In the genomic region with DNA sequence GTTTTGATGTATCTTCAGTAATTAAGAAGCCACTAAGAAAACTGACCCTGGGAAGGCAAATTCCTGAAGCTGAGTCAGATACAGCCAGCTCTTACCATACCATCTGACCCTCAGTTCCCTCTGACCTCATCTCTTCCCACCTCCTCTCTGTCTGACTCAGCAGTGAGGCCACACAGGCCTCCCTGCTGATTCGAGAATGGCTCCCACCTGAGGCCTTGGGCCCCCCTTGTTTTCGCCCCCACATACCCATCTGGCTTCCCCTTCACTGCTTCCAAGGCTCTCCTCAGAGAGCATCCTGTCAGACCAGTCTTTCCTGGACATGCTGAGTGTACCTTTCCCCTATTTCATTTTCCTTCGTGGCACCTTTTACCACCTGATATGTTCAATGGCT, we compare ENCODE assay signal across 8 cellular contexts.
DNase-seq lines count a peak whose midpoint lies in the region; ATAC-seq, FAIRE-seq and TF ChIP-seq lines count a peak whose summit lies in the region.

No MANE protein-coding gene starts in this region.

- H3K4me2 ChIP-seq in mammary epithelial cell (ENCODE audit: insufficient read depth, low read depth, low read length) (peak overlapping the region; percentile 77), mesenchymal stem cell (ENCODE audit: low read length, poor library complexity, severe bottlenecking) (peak overlapping the region; percentile 74)

- CTCF ChIA-PET in mammary epithelial cell (lab: Charles Lee; ENCODE audit: low non-redundant PET) = no interaction called here

- H2BK15ac ChIP-seq in mesenchymal stem cell (ENCODE audit: low read depth, poor library complexity, severe bottlenecking) = no peak overlapping the region

- peak overlapping the region; percentile 97 for H2AK5ac ChIP-seq in mesenchymal stem cell (ENCODE audit: low read length, severe bottlenecking)

- peaks cover 16% of the 10 kb centered on the region; the same call in 1 of the 2 replicates for H3K9me3 ChIP-seq in HUES64 (ENCODE audit: insufficient read depth, low read depth, low read length)
- H3K9me3 ChIP-seq in mammary epithelial cell (replicated peaks; ENCODE audit: insufficient read depth, low read length) = no peaks in the 10 kb centered on the region
- H3K9me3 ChIP-seq in mesenchymal stem cell (ENCODE audit: control insufficient read depth, low read length) = peaks cover 9% of the 10 kb centered on the region

- peak; percentile 77 for ATAC-seq in GM21737 (IDR thresholded peaks at IDR 0.05; ENCODE audit: unreplicated experiment)

- intact Hi-C loops in mammary epithelial cell (cut with micrococcal nuclease) = loop anchor here (1.0 to 10.0 kb wide), 3 partner anchors 71 to 128 kb away; partner anchors contain the start of gene CYP1B1

- H3K14ac ChIP-seq in mesenchymal stem cell (ENCODE audit: low read length in 2 of 2) = no peak overlapping the region

- DNase-seq in GM12892 (ENCODE audit: insufficient read length) (peak; percentile 29), mammary epithelial cell (peak; percentile 98), mesenchymal stem cell (peak; percentile 98), NCI-H1930 (lab: John Stamatoyannopoulos, UW) (no peak), NCI-H446 treated with DMSO at 0.1 percent for 48 hours (lab: John Stamatoyannopoulos, UW) (no peak)
- DNase-seq in stimulated activated naive CD4-positive, alpha-beta T cell treated with Interleukin-2 at 50 U/mL for 16 hours (lab: John Stamatoyannopoulos, UW) = no peak

- TF ChIP-seq POLR2A in GM12892 (IDR thresholded peaks at IDR 0.05; ENCODE audit: low read depth, low read length) = no peak

- H3K4ac ChIP-seq in mesenchymal stem cell (ENCODE audit: low read depth in 1 of 2, low read length in 2 of 2) = peak overlapping the region; percentile 73 to 92

- peak overlapping the region; percentile 100 for H2BK5ac ChIP-seq in mesenchymal stem cell (ENCODE audit: low read depth, low read length, poor library complexity, severe bottlenecking)

- H3K79me1 ChIP-seq in mesenchymal stem cell (replicated peaks; ENCODE audit: low read length, poor library complexity, severe bottlenecking) = peaks cover 2% of the 10 kb centered on the region

- no peaks in the 10 kb centered on the region for H3K79me2 ChIP-seq in mammary epithelial cell (ENCODE audit: insufficient read depth, low read length)

- H4K91ac ChIP-seq in mesenchymal stem cell (ENCODE audit: low read length) = peak overlapping the region; percentile 98

- in situ Hi-C loops in mammary epithelial cell (cut with MboI; ENCODE audit: low sequenced_read_pairs in 2 of 2) = no loop called here

- H3K27ac ChIP-seq in HUES64 (ENCODE audit: low read depth, low read length) (peak overlapping the region; percentile 78), mammary epithelial cell (ENCODE audit: insufficient read depth, low read depth, low read length) (peak overlapping the region; percentile 98), mesenchymal stem cell (ENCODE audit: low read length, poor library complexity, severe bottlenecking) (peak overlapping the region; percentile 100)

- peak overlapping the region; percentile 96 for H2BK120ac ChIP-seq in mesenchymal stem cell (ENCODE audit: low read depth, low read length)

- H4K20me1 ChIP-seq in mammary epithelial cell (ENCODE audit: insufficient read depth, low read length) = no peaks in the 10 kb centered on the region

- dilution Hi-C loops in mammary epithelial cell (cut with HindIII; ENCODE audit: low sequenced_read_pairs) = no loop called here

- H3K4me3 ChIP-seq in HUES64 (ENCODE audit: low read length) = no peak overlapping the region
- H3K4me3 ChIP-seq in mammary epithelial cell (replicated peaks in 1 of 3; ENCODE audit: insufficient read depth in 1 of 3, low read depth in 2 of 3, low read length in 3 of 3) = no peak overlapping the region
- peak overlapping the region in 1 of 2 experiments; percentile 64 for H3K4me3 ChIP-seq in mesenchymal stem cell (ENCODE audit: insufficient read depth in 1 of 2, low read depth in 1 of 2, low read length in 2 of 2)

- WGBS in HUES64 = 43% methylated on average over 3 of the region's 3 CpGs
- WGBS in mammary epithelial cell (ENCODE audit: low coverage, missing lambda C conversion rate) = 3% methylated on average over 3 of the region's 3 CpGs
- 16% methylated on average over 3 of the region's 3 CpGs for WGBS in mesenchymal stem cell

- TF ChIP-seq CTCF in mammary epithelial cell (conservative IDR thresholded peaks at IDR 0.05 in 1 of 2, IDR thresholded peaks at IDR 0.05 in 1 of 2; ENCODE audit: extremely low read depth in 1 of 2, insufficient read depth in 1 of 2, low read depth in 1 of 2, low read length in 2 of 2) = no peak

- peak overlapping the region; percentile 96 to 99 for H2BK12ac ChIP-seq in mesenchymal stem cell (ENCODE audit: low read length in 2 of 2)

- H3K36me3 ChIP-seq in HUES64 (ENCODE audit: insufficient read depth, low read length) = no peaks in the 10 kb centered on the region
- no peaks in the 10 kb centered on the region for H3K36me3 ChIP-seq in mammary epithelial cell (ENCODE audit: insufficient read depth, low read length)
- H3K36me3 ChIP-seq in mesenchymal stem cell (ENCODE audit: control insufficient read depth in 1 of 2, insufficient read depth in 2 of 2, low read depth in 1 of 2, low read length in 2 of 2) = peaks cover 0 to 3% of the 10 kb centered on the region in 2 experiments

- no TSS peak for BruUV-seq in mammary epithelial cell (replicated peaks; lab: Mats Ljungman, UMichigan)

- H3K23ac ChIP-seq in mesenchymal stem cell (ENCODE audit: low read length in 2 of 2) = no peak overlapping the region

- H3K27me3 ChIP-seq in HUES64 (ENCODE audit: insufficient read depth, low read length) (no peaks in the 10 kb centered on the region), mammary epithelial cell (ENCODE audit: insufficient read depth, low read length) (no peaks in the 10 kb centered on the region), mesenchymal stem cell (ENCODE audit: control insufficient read depth in 1 of 2, insufficient read depth in 1 of 2, low read length in 2 of 2) (no peaks in the 10 kb centered on the region)

- H3K9ac ChIP-seq in HUES64 (ENCODE audit: low read depth, low read length) = peak overlapping the region; percentile 39; the same call in 1 of the 2 replicates
- H3K9ac ChIP-seq in mammary epithelial cell (ENCODE audit: insufficient read depth, low read length) = peak overlapping the region; percentile 87
- peak overlapping the region; percentile 93 for H3K9ac ChIP-seq in mesenchymal stem cell (ENCODE audit: low read length)

- FAIRE-seq in GM12892 (lab: Jason Lieb, UNC) = peak; percentile 94

- H3K4me1 ChIP-seq in HUES64 (ENCODE audit: insufficient read depth, low read length) (peaks cover 16% of the 10 kb centered on the region; the same call in 1 of the 2 replicates), mammary epithelial cell (ENCODE audit: insufficient read depth, low read length) (peaks cover 40% of the 10 kb centered on the region), mesenchymal stem cell (ENCODE audit: control insufficient read depth, insufficient read depth, low read depth, low read length) (peaks cover 6% of the 10 kb centered on the region)

- peak overlapping the region; percentile 91 for H3K18ac ChIP-seq in mesenchymal stem cell (ENCODE audit: low read depth in 1 of 2, low read length in 2 of 2)

- H4K8ac ChIP-seq in mesenchymal stem cell (ENCODE audit: low read length) = peak overlapping the region; percentile 47

- H2AFZ ChIP-seq in mammary epithelial cell (ENCODE audit: low read depth, low read length) (peak overlapping the region; percentile 59), mesenchymal stem cell (ENCODE audit: low read depth, low read length) (no peak overlapping the region)

Comparison
In these comparisons a context has a peak if more than half of its experiments do, and no peak if none do; other contexts are left out.
1. DNase-seq: peak in GM12892 (single experiment), mammary epithelial cell (single experiment) and mesenchymal stem cell (single experiment); none in NCI-H1930 (0 of 2), NCI-H446 treated with DMSO at 0.1 percent for 48 hours (single experiment) and stimulated activated naive CD4-positive, alpha-beta T cell treated with Interleukin-2 at 50 U/mL for 16 hours (single experiment).
2. H3K9ac ChIP-seq: peak in every context shown above with its lines; median percentile 93 in mesenchymal stem cell; 87 in mammary epithelial cell; 39 in HUES64.
3. Peak in every context shown above with its lines, with median percentiles within 50 percentile points of each other: H3K27ac ChIP-seq.